In the genomic region with DNA sequence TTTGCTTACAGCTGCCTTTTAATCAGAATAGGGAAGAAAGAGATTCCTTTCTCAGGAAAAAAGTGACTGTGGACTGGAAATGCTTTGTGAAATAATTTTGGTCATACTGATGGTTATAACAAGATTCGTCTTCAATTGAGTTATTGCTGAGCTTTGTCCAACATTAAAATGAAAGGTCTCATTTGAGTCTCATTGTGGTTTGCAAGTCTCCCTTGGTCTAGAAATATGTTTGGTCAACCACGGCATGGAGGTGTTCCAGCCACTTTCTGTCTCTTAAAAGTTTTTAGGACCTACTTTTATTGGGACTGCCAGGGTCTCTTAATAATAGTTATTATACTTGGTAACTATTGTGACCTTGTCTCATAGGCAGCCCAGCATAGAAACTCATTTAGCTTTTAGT, we compare ENCODE assay signal across 2 cellular contexts.
TF ChIP-seq lines count a peak whose summit lies in the region.

No MANE protein-coding gene starts in this region.

TF ChIP-seq in A549, 52 proteins besides CTCF, POLR2A, EP300 and RAD21:
- TF ChIP-seq SMC3 (IDR thresholded peaks at IDR 0.05): no peak
- TF ChIP-seq MYC (IDR thresholded peaks at IDR 0.05; ENCODE audit: borderline replicate concordance, low read length): no peak
- TF ChIP-seq HOXA7 (CRISPR knock-in tag; IDR thresholded peaks at IDR 0.05): no peak
- TF ChIP-seq POLR2AphosphoS2 (conservative IDR thresholded peaks at IDR 0.05; ENCODE audit: low read length): no peak
- no peak for TF ChIP-seq HDAC2 (IDR thresholded peaks at IDR 0.05)

TF ChIP-seq in endothelial cell of umbilical vein, 7 proteins besides CTCF, POLR2A, EP300 and RAD21:
- no peak for TF ChIP-seq POLR2AphosphoS5 (IDR thresholded peaks at IDR 0.05; ENCODE audit: insufficient read depth, low read depth, low read length)
- TF ChIP-seq, protein P1, sequence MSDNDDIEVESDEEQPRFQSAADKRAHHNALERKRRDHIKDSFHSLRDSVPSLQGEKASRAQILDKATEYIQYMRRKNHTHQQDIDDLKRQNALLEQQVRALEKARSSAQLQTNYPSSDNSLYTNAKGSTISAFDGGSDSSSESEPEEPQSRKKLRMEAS (IDR thresholded peaks at IDR 0.05; ENCODE audit: insufficient read depth, insufficient read length): no peak
- TF ChIP-seq MYC (IDR thresholded peaks at IDR 0.05; ENCODE audit: low read depth, low read length): no peak
- TF ChIP-seq JUN (IDR thresholded peaks at IDR 0.05; ENCODE audit: borderline replicate concordance, insufficient read depth, insufficient read length, low read depth): no peak
- TF ChIP-seq FOS (IDR thresholded peaks at IDR 0.05; ENCODE audit: borderline replicate concordance, insufficient read depth, low read length): no peak
- no peak for TF ChIP-seq GATA2 (IDR thresholded peaks at IDR 0.05; ENCODE audit: insufficient read depth, insufficient read length, low read depth, low read length)
- no peak for TF ChIP-seq EZH2 (IDR thresholded peaks at IDR 0.05; ENCODE audit: borderline replicate concordance, low read depth, low read length, severe bottlenecking)
